Comparison of ENCODE assay signal across 8 cellular contexts in the genomic region with DNA sequence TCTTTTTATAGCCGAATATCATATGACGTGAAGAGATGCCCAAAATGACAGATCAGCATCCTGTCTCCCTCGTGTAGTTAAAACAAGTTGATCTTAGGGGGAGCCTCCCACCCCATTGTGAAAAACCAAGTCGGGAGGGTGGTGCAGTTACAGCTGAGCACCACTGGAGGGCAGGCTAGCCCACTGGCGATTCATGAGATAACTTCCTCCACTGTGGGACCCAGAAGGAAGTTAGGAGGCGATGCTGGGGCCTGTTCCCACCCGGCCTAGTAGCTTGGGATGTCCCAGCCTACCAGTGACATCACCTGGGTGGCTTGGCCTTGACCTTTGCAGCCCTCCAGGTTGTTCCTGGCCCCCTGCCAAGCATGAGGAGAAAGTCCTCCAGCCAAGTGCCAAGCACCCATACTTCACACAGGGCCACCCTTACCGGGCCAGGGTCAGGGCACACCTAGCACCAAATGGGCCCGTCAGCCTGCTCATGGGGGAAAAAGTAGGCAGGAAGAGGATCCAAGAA. TPM values are rescaled to one million over a fixed set of nuclear protein-coding genes. Genes with fewer than 3 reads are reported as not detected.
DNase-seq lines count a peak whose midpoint lies in the region; TF ChIP-seq lines count a peak whose summit lies in the region.

No MANE protein-coding gene starts in this region.

- CTCF ChIA-PET in SK-N-SH (lab: Yijun Ruan, JAX) = interaction anchor here (0.6 to 4.2 kb wide), 53 partner anchors 9 to 427 kb away, joined by 3 to 34 read pairs (median 5); partner anchors contain the start of genes ARL2BP, CPNE2, PSME3IP1 and RSPRY1
- CTCF ChIA-PET in activated naive CD4-positive, alpha-beta T cell treated with anti-CD3 and anti-CD28 coated beads, Interleukin-2, amount 10 ng/mL, durations not matched to agents 7 days and 5 days (lab: Charles Lee) = interaction anchor here (0.5 to 3.2 kb wide), 30 partner anchors 8 to 333 kb away, joined by 3 to 29 read pairs (median 4); partner anchors contain the start of gene CPNE2

- 4% methylated on average over 7 of the region's 9 CpGs for WGBS in SK-N-SH (ENCODE audit: low lambda C conversion rate)

- H3K36me3 Mint-ChIP-seq in IgD-negative memory B cell (peaks cover 2% of the 10 kb centered on the region), glutamatergic neuron (ENCODE audit: unreplicated experiment) (no peaks in the 10 kb centered on the region)
- H3K36me3 Mint-ChIP-seq in activated naive CD4-positive, alpha-beta T cell treated with anti-CD3 and anti-CD28 coated beads, Interleukin-2, amount 10 ng/mL, durations not matched to agents 7 days and 5 days = peaks cover 26% of the 10 kb centered on the region

- H3K9ac ChIP-seq in SK-N-SH = no peak overlapping the region

- H3K36me3 ChIP-seq in SK-N-SH (replicated peaks in 1 of 2; ENCODE audit: control insufficient read depth in 1 of 2, insufficient read depth in 2 of 2, low read length in 1 of 2) = no peaks in the 10 kb centered on the region

- peaks cover 3% of the 10 kb centered on the region for H3K27me3 Mint-ChIP-seq in IgD-negative memory B cell
- peaks cover 16% of the 10 kb centered on the region for H3K27me3 Mint-ChIP-seq in activated naive CD4-positive, alpha-beta T cell treated with anti-CD3 and anti-CD28 coated beads, Interleukin-2, amount 10 ng/mL, durations not matched to agents 7 days and 5 days
- H3K27me3 Mint-ChIP-seq in glutamatergic neuron (ENCODE audit: unreplicated experiment) = peaks cover 6% of the 10 kb centered on the region

- no peak overlapping the region for H3K4me3 Mint-ChIP-seq in IgD-negative memory B cell
- H3K4me3 Mint-ChIP-seq in activated naive CD4-positive, alpha-beta T cell treated with anti-CD3 and anti-CD28 coated beads, Interleukin-2, amount 10 ng/mL, durations not matched to agents 7 days and 5 days = no peak overlapping the region
- no peak overlapping the region for H3K4me3 Mint-ChIP-seq in glutamatergic neuron (ENCODE audit: unreplicated experiment)

- H3K79me2 ChIP-seq in SK-N-SH (ENCODE audit: insufficient read depth) = no peaks in the 10 kb centered on the region

- H3K27ac Mint-ChIP-seq in IgD-negative memory B cell (peak overlapping the region; percentile 16 to 75 (median 21)), glutamatergic neuron (ENCODE audit: unreplicated experiment) (no peak overlapping the region)
- peak overlapping the region; percentile 70 for H3K27ac Mint-ChIP-seq in activated naive CD4-positive, alpha-beta T cell treated with anti-CD3 and anti-CD28 coated beads, Interleukin-2, amount 10 ng/mL, durations not matched to agents 7 days and 5 days

- peaks cover 0 to 4% of the 10 kb centered on the region in 2 experiments; a peak in 1 of 4 replicates for H3K4me1 ChIP-seq in SK-N-SH (ENCODE audit: control insufficient read depth in 1 of 2, insufficient read depth in 2 of 2, low read depth in 1 of 2, low read length in 1 of 2)

- no peaks in the 10 kb centered on the region for H3K27me3 ChIP-seq in SK-N-SH (ENCODE audit: insufficient read depth)

- H3K4me1 Mint-ChIP-seq in IgD-negative memory B cell (peaks cover 4 to 8% (median 6%) of the 10 kb centered on the region in 3 donors), glutamatergic neuron (ENCODE audit: low read depth, unreplicated experiment) (peaks cover 1% of the 10 kb centered on the region)
- peaks cover 8% of the 10 kb centered on the region for H3K4me1 Mint-ChIP-seq in activated naive CD4-positive, alpha-beta T cell treated with anti-CD3 and anti-CD28 coated beads, Interleukin-2, amount 10 ng/mL, durations not matched to agents 7 days and 5 days

- no peak overlapping the region for H3K27ac ChIP-seq in SK-N-SH (ENCODE audit: low read depth in 2 of 2, low read length in 1 of 2)

- no peaks in the 10 kb centered on the region for H3K9me3 ChIP-seq in SK-N-SH

- no peak overlapping the region for H3K4me2 ChIP-seq in SK-N-SH

- peak; percentile 97 for TF ChIP-seq CTCF in SK-N-SH (IDR thresholded peaks at IDR 0.05)
- peak; percentile 97 for TF ChIP-seq CTCF in glutamatergic neuron (IDR thresholded peaks at IDR 0.05; ENCODE audit: partially characterized antibody, unreplicated experiment)

- peak overlapping the region in 1 of 2 experiments; percentile 47; a peak in 1 of 4 replicates for H3K4me3 ChIP-seq in SK-N-SH (ENCODE audit: low read depth in 2 of 2, low read length in 1 of 2)

- no peaks in the 10 kb centered on the region for H3K9me2 ChIP-seq in SK-N-SH

- no peaks in the 10 kb centered on the region for H3F3A ChIP-seq in SK-N-SH (replicated peaks; ENCODE audit: insufficient read depth)

- H3K9me3 Mint-ChIP-seq in IgD-negative memory B cell (no peaks in the 10 kb centered on the region), glutamatergic neuron (ENCODE audit: unreplicated experiment) (peaks cover 3% of the 10 kb centered on the region)
- H3K9me3 Mint-ChIP-seq in activated naive CD4-positive, alpha-beta T cell treated with anti-CD3 and anti-CD28 coated beads, Interleukin-2, amount 10 ng/mL, durations not matched to agents 7 days and 5 days = no peaks in the 10 kb centered on the region

- peak; percentile 47 to 63 for DNase-seq in NCI-H2081 (lab: John Stamatoyannopoulos, UW)
- DNase-seq in NCI-H2081 treated with DMSO at 0.1 percent for 48 hours (lab: John Stamatoyannopoulos, UW) = no peak
- DNase-seq in SK-N-SH = peak; percentile 87
- peak; percentile 81 for DNase-seq in activated naive CD4-positive, alpha-beta T cell treated with anti-CD3 and anti-CD28 coated beads, Interleukin-2, amount 10 ng/mL, durations not matched to agents 7 days and 5 days
- peak; percentile 75 for DNase-seq in glutamatergic neuron
- DNase-seq in pons (ENCODE audit: low spot score) = peak; percentile 81
- peak; percentile 80 for DNase-seq in ureter (ENCODE audit: low spot score)

- TF ChIP-seq RAD21 in SK-N-SH (IDR thresholded peaks at IDR 0.05; ENCODE audit: low read length) = peak; percentile 91

- H4K20me1 ChIP-seq in SK-N-SH (ENCODE audit: insufficient read depth) = no peaks in the 10 kb centered on the region

- peak overlapping the region; percentile 29; the same call in 1 of the 2 replicates for H2AFZ ChIP-seq in SK-N-SH (ENCODE audit: low read depth)

- POLR2A ChIA-PET in SK-N-SH (lab: Yijun Ruan, JAX) = no interaction called here

- no peak for TF ChIP-seq EP300 in SK-N-SH (IDR thresholded peaks at IDR 0.05; ENCODE audit: borderline replicate concordance in 1 of 2, low read depth in 1 of 2, low read length in 1 of 2)

TF ChIP-seq in SK-N-SH, 30 proteins besides CTCF, POLR2A, EP300 and RAD21 (continues in another document):
- TF ChIP-seq JUND (IDR thresholded peaks at IDR 0.05) = no peak
- no peak for TF ChIP-seq FOXM1 (IDR thresholded peaks at IDR 0.05; ENCODE audit: low read depth)
- TF ChIP-seq TCF12 (IDR thresholded peaks at IDR 0.05) = no peak
- TF ChIP-seq, protein P1, sequence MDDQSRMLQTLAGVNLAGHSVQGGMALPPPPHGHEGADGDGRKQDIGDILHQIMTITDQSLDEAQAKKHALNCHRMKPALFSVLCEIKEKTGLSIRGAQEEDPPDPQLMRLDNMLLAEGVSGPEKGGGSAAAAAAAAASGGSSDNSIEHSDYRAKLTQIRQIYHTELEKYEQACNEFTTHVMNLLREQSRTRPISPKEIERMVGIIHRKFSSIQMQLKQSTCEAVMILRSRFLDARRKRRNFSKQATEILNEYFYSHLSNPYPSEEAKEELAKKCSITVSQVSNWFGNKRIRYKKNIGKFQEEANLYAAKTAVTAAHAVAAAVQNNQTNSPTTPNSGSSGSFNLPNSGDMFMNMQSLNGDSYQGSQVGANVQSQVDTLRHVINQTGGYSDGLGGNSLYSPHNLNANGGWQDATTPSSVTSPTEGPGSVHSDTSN (IDR thresholded peaks at IDR 0.05) = no peak
- no peak for TF ChIP-seq ZBTB33 (IDR thresholded peaks at IDR 0.05; ENCODE audit: borderline replicate concordance, low read depth)
- peak; percentile 37; the same call in 1 of the 2 replicates for TF ChIP-seq RCOR1 (IDR thresholded peaks at IDR 0.05; ENCODE audit: low read length)
- TF ChIP-seq ELF1 (IDR thresholded peaks at IDR 0.05) = no peak
- TF ChIP-seq USF2 (IDR thresholded peaks at IDR 0.05; ENCODE audit: borderline replicate concordance, low read depth, low read length) = no peak
- no peak for TF ChIP-seq USF1 (IDR thresholded peaks at IDR 0.05; ENCODE audit: borderline replicate concordance, low read depth)
- TF ChIP-seq MXI1 (IDR thresholded peaks at IDR 0.05; ENCODE audit: low read depth, low read length) = no peak
- TF ChIP-seq RXRA (IDR thresholded peaks at IDR 0.05; ENCODE audit: borderline replicate concordance, low read depth) = no peak

RNA-seq across cellular contexts. Expression of gene CPNE2, which starts 8.1 kb away (rescaled TPM):
- polyA plus RNA-seq in IgD-negative memory B cell = 2.0 TPM
- 63.8 and 73.0 TPM in 2 replicates for polyA plus RNA-seq in SK-N-SH (2012; rRNA removed)
- polyA plus RNA-seq in SK-N-SH (2012; cell fraction: cytosol; rRNA removed) = 34.3 and 56.3 TPM in 2 replicates
- 34.7 and 38.7 TPM in 2 replicates for polyA plus RNA-seq in SK-N-SH (2012; cell fraction: nucleus; rRNA removed)
- 3.4 TPM for total RNA-seq in glutamatergic neuron (ENCODE audit: unreplicated experiment)
- 19.8 TPM for total RNA-seq in ureter
